ENCODE assay signal across 12 cellular contexts in the genomic region with DNA sequence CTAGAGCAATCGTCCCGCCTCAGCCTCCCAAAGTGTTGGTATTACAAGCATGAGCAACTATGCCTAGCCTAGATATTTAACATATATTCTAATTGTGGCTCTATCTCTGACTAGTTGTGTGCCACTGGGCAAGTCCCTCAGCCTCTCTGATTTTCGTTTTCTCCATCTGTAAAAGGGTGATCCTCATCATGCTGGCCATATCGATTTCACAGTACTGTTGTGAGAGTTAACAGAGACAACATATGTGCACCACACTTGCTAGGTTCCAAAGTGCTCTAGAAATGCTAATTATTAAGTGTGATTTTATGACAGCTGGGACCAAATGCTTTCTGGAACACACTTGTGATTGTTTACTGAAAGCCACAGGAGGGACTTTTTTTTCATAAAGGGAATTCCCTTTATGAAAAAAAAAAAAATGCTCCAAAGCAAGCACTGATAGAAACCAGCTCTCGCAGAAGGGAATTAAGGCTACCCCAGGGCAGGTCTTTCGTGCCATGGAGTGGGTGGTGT.
DNase-seq lines count a peak whose midpoint lies in the region; ATAC-seq and TF ChIP-seq lines count a peak whose summit lies in the region.
"Had no signal": no experiment of that assay in that cellular context is flagged by ENCODE, and none has a peak within 500 bp of the region (broad histone marks: within the 10 kb centered on the region; RNA-seq: fewer than 3 reads in every experiment).

No MANE protein-coding gene starts in this region.

- peak; percentile 67 for DNase-seq in NCI-H1694 treated with DMSO at 0.1 percent for 48 hours (lab: John Stamatoyannopoulos, UW)
- DNase-seq in NCI-H1436 treated with DMSO at 0.1 percent for 48 hours (lab: John Stamatoyannopoulos, UW): no peak
- DNase-seq in hepatic stellate cell (ENCODE audit: low spot score): no peak
- no peak for DNase-seq in HAP-1 (ENCODE audit: low spot score in 2 of 2)
- no peak for DNase-seq in progenitor cell of endocrine pancreas (ENCODE audit: low spot score, unreplicated experiment)
- DNase-seq: activated CD4-positive, alpha-beta T cell treated with anti-CD3 and anti-CD28 coated beads for 48 hours; DMS79 treated with DMSO at 0.1 percent for 48 hours; NCI-H1105 treated with DMSO at 0.1 percent for 48 hours; SHP77 treated with DMSO at 0.1 percent for 48 hours had no signal

- H3K27ac Mint-ChIP-seq in progenitor cell of endocrine pancreas: no peak overlapping the region

- H3K36me3 Mint-ChIP-seq in progenitor cell of endocrine pancreas (ENCODE audit: insufficient read depth): no peaks in the 10 kb centered on the region

- H3K36me3 ChIP-seq in HAP-1 (replicated peaks): no peaks in the 10 kb centered on the region

- no peak for TF ChIP-seq CTCF in progenitor cell of endocrine pancreas (IDR thresholded peaks at IDR 0.05; ENCODE audit: unreplicated experiment)

- ATAC-seq in GM18517 (IDR thresholded peaks at IDR 0.05; ENCODE audit: unreplicated experiment) (peak; percentile 82), GM19455 (IDR thresholded peaks at IDR 0.05; ENCODE audit: unreplicated experiment) (peak; percentile 68), HG02970 (IDR thresholded peaks at IDR 0.05; ENCODE audit: low FRiP score, unreplicated experiment) (peak; percentile 76)

- no peaks in the 10 kb centered on the region for H3K27me3 ChIP-seq in HAP-1 (ENCODE audit: low read depth)

- H3K27me3 Mint-ChIP-seq in progenitor cell of endocrine pancreas: no peaks in the 10 kb centered on the region

- no peaks in the 10 kb centered on the region for H3K9me3 ChIP-seq in HAP-1

- in situ Hi-C loops in HAP-1 (cut with MboI; ENCODE audit: low sequenced_read_pairs): no loop called here

- H3K4me1 Mint-ChIP-seq in progenitor cell of endocrine pancreas (ENCODE audit: low read depth): no peaks in the 10 kb centered on the region

- no peaks in the 10 kb centered on the region for H3K9me3 Mint-ChIP-seq in progenitor cell of endocrine pancreas (ENCODE audit: low read depth)

- no peak overlapping the region for H3K4me3 Mint-ChIP-seq in progenitor cell of endocrine pancreas (ENCODE audit: low read depth)

- no peaks in the 10 kb centered on the region for H3K4me1 ChIP-seq in HAP-1

- no peak overlapping the region for H3K4me3 ChIP-seq in HAP-1
